ENCODE assay signal across 8 cellular contexts in genomic region chr15:34101366-34102174, GRCh38. TPM values are rescaled to one million over a fixed set of nuclear protein-coding genes. Genes with fewer than 3 reads are reported as not detected.
DNase-seq lines count a peak whose midpoint lies in the region; ATAC-seq and TF ChIP-seq lines count a peak whose summit lies in the region.

EMC7 (minus strand) TSS chr15:34101862; CDS start chr15:34101839, 23 bp downstream.
PGBD4 (plus strand) TSS chr15:34102083; CDS start chr15:34102532, 449 bp downstream.

- H3K4me3 ChIP-seq in left ventricle myocardium inferior: peak within 1 kb of the TSS; percentile 72
- H3K4me3 ChIP-seq in upper lobe of right lung: peak within 1 kb of the TSS; percentile 96

- peaks cover 4% of the 10 kb centered on the region for H3K36me3 ChIP-seq in left ventricle myocardium inferior
- no peaks in the 10 kb centered on the region for H3K36me3 ChIP-seq in upper lobe of right lung

- intact Hi-C loops in left ventricle myocardium inferior (cut with micrococcal nuclease) (loop anchor here (10.0 kb wide), 1 partner anchor 123 kb away; the partner anchor contains the start of gene EMC4), posterior vena cava (cut with DNase I) (loop anchor here in 1 of 2 donors (10.0 kb wide), 1 partner anchor 123 kb away; the partner anchor contains the start of gene EMC4), upper lobe of right lung (cut with DNase I) (loop anchor here (10.0 kb wide), 1 partner anchor 113 kb away; the partner anchor contains the start of gene KATNBL1)

- H3K9me3 ChIP-seq in T-helper 17 cell (ENCODE audit: control insufficient read depth, low read length, poor library complexity, severe bottlenecking) (no peaks in the 10 kb centered on the region), left ventricle myocardium inferior (replicated peaks) (no peaks in the 10 kb centered on the region), upper lobe of right lung (no peaks in the 10 kb centered on the region)

- DNase-seq in NCI-H1694 treated with DMSO at 0.1 percent for 48 hours (lab: John Stamatoyannopoulos, UW): peak; percentile 84
- DNase-seq in T-helper 17 cell: peak; percentile 95 to 99 (median 97)
- DNase-seq in left ventricle myocardium inferior: peak; percentile 99
- DNase-seq in posterior vena cava (ENCODE audit: low spot score): peak; percentile 100
- peak; percentile 99 for DNase-seq in upper lobe of right lung

- TF ChIP-seq CTCF in left ventricle myocardium inferior (IDR thresholded peaks at IDR 0.05; ENCODE audit: borderline replicate concordance) (no peak), upper lobe of right lung (IDR thresholded peaks at IDR 0.05) (no peak)

- peak within 1 kb of the TSS; percentile 99 for H3K4me3 Mint-ChIP-seq in T-helper 17 cell

- H3K27ac ChIP-seq in angular gyrus (ENCODE audit: low read depth, low read length) (peak within 1 kb of the TSS; percentile 77), left ventricle myocardium inferior (replicated peaks) (peak within 1 kb of the TSS; percentile 91), upper lobe of right lung (peak within 1 kb of the TSS; percentile 94)

- H3K27me3 Mint-ChIP-seq in T-helper 17 cell: no peaks in the 10 kb centered on the region

- no peaks in the 10 kb centered on the region for H3K27me3 ChIP-seq in left ventricle myocardium inferior (ENCODE audit: low read depth)
- H3K27me3 ChIP-seq in upper lobe of right lung: no peaks in the 10 kb centered on the region

- peaks cover 3% of the 10 kb centered on the region for H3K36me3 Mint-ChIP-seq in T-helper 17 cell (ENCODE audit: low read depth)

- ATAC-seq in GM18499 (IDR thresholded peaks at IDR 0.05; ENCODE audit: insufficient read depth, unreplicated experiment): peak; percentile 87
- ATAC-seq in HG02938 (IDR thresholded peaks at IDR 0.05; ENCODE audit: unreplicated experiment): peak; percentile 98
- ATAC-seq in T-helper 17 cell: peak; percentile 97
- peak; percentile 99 for ATAC-seq in upper lobe of right lung

- peak within 1 kb of the TSS; percentile 99 for H3K27ac Mint-ChIP-seq in T-helper 17 cell

- peaks cover 37% of the 10 kb centered on the region for H3K4me1 ChIP-seq in left ventricle myocardium inferior
- H3K4me1 ChIP-seq in upper lobe of right lung: peaks cover 25% of the 10 kb centered on the region

- H3K4me1 Mint-ChIP-seq in T-helper 17 cell: peaks cover 27% of the 10 kb centered on the region

RNA-seq across cellular contexts. Expression of gene EMC7, which starts in this region (rescaled TPM):
- total RNA-seq in T-helper 17 cell (10 to 100 TPM; 43.0 to 50.4 TPM), left ventricle myocardium inferior (56.5 TPM), posterior vena cava (10 to 100 TPM; 57.1 to 62.6 TPM), upper lobe of right lung (66.8 TPM)

RNA-seq across cellular contexts. Expression of gene PGBD4, which starts in this region (rescaled TPM):
- total RNA-seq in T-helper 17 cell (1 to 10 TPM; 2.8 to 3.3 TPM), left ventricle myocardium inferior (2.0 TPM), posterior vena cava (1 to 10 TPM; 1.2 to 1.4 TPM), upper lobe of right lung (1.3 TPM)

Comparison
In these comparisons a context has a peak if more than half of its experiments do, and no peak if none do; other contexts are left out.
1. Peak in every context shown above with its lines: DNase-seq, ATAC-seq, H3K4me3 ChIP-seq and H3K27ac ChIP-seq.